Comparison of ENCODE assay signal across 3 cellular contexts in the genomic region with DNA sequence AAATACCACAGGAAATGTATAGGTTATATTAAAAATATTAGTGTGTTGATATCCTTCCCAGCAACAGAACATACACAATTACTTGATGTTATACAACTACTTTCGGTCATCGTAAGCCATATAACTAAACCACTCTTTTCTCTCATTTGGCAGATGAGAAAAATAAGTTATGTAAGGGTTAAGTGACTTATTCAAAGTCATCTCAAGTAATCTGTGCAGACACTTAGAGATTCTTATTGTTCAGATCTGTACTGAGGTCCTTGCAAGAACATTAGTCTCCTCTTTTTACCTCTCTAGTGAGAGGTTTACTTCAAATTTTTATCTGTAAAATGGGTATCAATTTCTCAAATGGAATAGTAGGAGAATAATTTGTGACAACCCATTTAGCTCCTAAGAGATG.
TF ChIP-seq lines count a peak whose summit lies in the region.

No MANE protein-coding gene starts in this region.

TF ChIP-seq in SK-N-SH, 30 proteins besides CTCF, POLR2A, EP300 and RAD21:
- TF ChIP-seq EZH2phosphoT487 (IDR thresholded peaks at IDR 0.05; ENCODE audit: borderline replicate concordance, low read depth) = no peak
- no peak for TF ChIP-seq RCOR1 (IDR thresholded peaks at IDR 0.05; ENCODE audit: low read length)
- TF ChIP-seq JUND (IDR thresholded peaks at IDR 0.05) = no peak
- no peak for TF ChIP-seq YY1 (IDR thresholded peaks at IDR 0.05; ENCODE audit: low read depth)
- no peak for TF ChIP-seq MAX (IDR thresholded peaks at IDR 0.05; ENCODE audit: low read depth)
- no peak for TF ChIP-seq POLR2AphosphoS5 (IDR thresholded peaks at IDR 0.05; ENCODE audit: low read depth, low read length)
- no peak for TF ChIP-seq SIN3A (IDR thresholded peaks at IDR 0.05; ENCODE audit: borderline replicate concordance, low read depth, low read length)
- TF ChIP-seq GABPA (IDR thresholded peaks at IDR 0.05; ENCODE audit: low read depth) = no peak
- TF ChIP-seq TCF12 (IDR thresholded peaks at IDR 0.05) = no peak
- TF ChIP-seq, protein P1, sequence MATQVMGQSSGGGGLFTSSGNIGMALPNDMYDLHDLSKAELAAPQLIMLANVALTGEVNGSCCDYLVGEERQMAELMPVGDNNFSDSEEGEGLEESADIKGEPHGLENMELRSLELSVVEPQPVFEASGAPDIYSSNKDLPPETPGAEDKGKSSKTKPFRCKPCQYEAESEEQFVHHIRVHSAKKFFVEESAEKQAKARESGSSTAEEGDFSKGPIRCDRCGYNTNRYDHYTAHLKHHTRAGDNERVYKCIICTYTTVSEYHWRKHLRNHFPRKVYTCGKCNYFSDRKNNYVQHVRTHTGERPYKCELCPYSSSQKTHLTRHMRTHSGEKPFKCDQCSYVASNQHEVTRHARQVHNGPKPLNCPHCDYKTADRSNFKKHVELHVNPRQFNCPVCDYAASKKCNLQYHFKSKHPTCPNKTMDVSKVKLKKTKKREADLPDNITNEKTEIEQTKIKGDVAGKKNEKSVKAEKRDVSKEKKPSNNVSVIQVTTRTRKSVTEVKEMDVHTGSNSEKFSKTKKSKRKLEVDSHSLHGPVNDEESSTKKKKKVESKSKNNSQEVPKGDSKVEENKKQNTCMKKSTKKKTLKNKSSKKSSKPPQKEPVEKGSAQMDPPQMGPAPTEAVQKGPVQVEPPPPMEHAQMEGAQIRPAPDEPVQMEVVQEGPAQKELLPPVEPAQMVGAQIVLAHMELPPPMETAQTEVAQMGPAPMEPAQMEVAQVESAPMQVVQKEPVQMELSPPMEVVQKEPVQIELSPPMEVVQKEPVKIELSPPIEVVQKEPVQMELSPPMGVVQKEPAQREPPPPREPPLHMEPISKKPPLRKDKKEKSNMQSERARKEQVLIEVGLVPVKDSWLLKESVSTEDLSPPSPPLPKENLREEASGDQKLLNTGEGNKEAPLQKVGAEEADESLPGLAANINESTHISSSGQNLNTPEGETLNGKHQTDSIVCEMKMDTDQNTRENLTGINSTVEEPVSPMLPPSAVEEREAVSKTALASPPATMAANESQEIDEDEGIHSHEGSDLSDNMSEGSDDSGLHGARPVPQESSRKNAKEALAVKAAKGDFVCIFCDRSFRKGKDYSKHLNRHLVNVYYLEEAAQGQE (IDR thresholded peaks at IDR 0.05; ENCODE audit: low read depth, low read length) = no peak
- no peak for TF ChIP-seq TEAD4 (IDR thresholded peaks at IDR 0.05; ENCODE audit: borderline replicate concordance, insufficient read depth)
- TF ChIP-seq FOXJ3 (CRISPR knock-in tag; IDR thresholded peaks at IDR 0.05) = no peak
- TF ChIP-seq FOXM1 (IDR thresholded peaks at IDR 0.05; ENCODE audit: low read depth) = no peak
- no peak for TF ChIP-seq FOSL2 (IDR thresholded peaks at IDR 0.05; ENCODE audit: borderline replicate concordance, low read depth)
- TF ChIP-seq NFIC (IDR thresholded peaks at IDR 0.05; ENCODE audit: borderline replicate concordance) = no peak

TF ChIP-seq in SK-N-SH treated with all-trans-retinoic acid at 6 μM for 48 hours, 23 proteins besides CTCF, POLR2A, EP300 and RAD21:
- TF ChIP-seq TOX (CRISPR knock-in tag; IDR thresholded peaks at IDR 0.05; ENCODE audit: borderline replicate concordance) (no peak), CSRNP3 (CRISPR knock-in tag; IDR thresholded peaks at IDR 0.05) (no peak), ZFP30 (CRISPR knock-in tag; IDR thresholded peaks at IDR 0.05) (no peak), RARB (CRISPR knock-in tag; IDR thresholded peaks at IDR 0.05) (no peak), BACH2 (CRISPR knock-in tag; IDR thresholded peaks at IDR 0.05; ENCODE audit: borderline replicate concordance) (no peak), ZNF8 (CRISPR knock-in tag; IDR thresholded peaks at IDR 0.05) (no peak), POU6F1 (CRISPR knock-in tag; IDR thresholded peaks at IDR 0.05; ENCODE audit: borderline replicate concordance, low read depth) (no peak), PATZ1 (CRISPR knock-in tag; IDR thresholded peaks at IDR 0.05; ENCODE audit: borderline replicate concordance) (no peak), TCF4 (CRISPR knock-in tag; IDR thresholded peaks at IDR 0.05; ENCODE audit: borderline replicate concordance) (no peak), ARNTL (CRISPR knock-in tag; IDR thresholded peaks at IDR 0.05; ENCODE audit: borderline replicate concordance, low read depth) (no peak), CSDC2 (CRISPR knock-in tag; IDR thresholded peaks at IDR 0.05) (no peak), PPARA (CRISPR knock-in tag; IDR thresholded peaks at IDR 0.05; ENCODE audit: borderline replicate concordance) (no peak), ZNF565 (CRISPR knock-in tag; conservative IDR thresholded peaks at IDR 0.05; ENCODE audit: low read depth) (no peak), GLIS3 (CRISPR knock-in tag; IDR thresholded peaks at IDR 0.05) (no peak), ZC3H10 (CRISPR knock-in tag; IDR thresholded peaks at IDR 0.05) (no peak), ZFP3 (CRISPR knock-in tag; IDR thresholded peaks at IDR 0.05) (no peak), OSR1 (CRISPR knock-in tag; IDR thresholded peaks at IDR 0.05) (no peak), SNAI2 (CRISPR knock-in tag; IDR thresholded peaks at IDR 0.05) (no peak)
- TF ChIP-seq, protein P2, sequence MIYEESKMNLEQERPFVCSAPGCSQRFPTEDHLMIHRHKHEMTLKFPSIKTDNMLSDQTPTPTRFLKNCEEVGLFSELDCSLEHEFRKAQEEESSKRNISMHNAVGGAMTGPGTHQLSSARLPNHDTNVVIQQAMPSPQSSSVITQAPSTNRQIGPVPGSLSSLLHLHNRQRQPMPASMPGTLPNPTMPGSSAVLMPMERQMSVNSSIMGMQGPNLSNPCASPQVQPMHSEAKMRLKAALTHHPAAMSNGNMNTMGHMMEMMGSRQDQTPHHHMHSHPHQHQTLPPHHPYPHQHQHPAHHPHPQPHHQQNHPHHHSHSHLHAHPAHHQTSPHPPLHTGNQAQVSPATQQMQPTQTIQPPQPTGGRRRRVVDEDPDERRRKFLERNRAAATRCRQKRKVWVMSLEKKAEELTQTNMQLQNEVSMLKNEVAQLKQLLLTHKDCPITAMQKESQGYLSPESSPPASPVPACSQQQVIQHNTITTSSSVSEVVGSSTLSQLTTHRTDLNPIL (CRISPR knock-in tag; IDR thresholded peaks at IDR 0.05; ENCODE audit: low read depth) = no peak
TF ChIP-seq in SK-N-SH treated with all-trans-retinoic acid at 6 μM for 48 hours: peak in this region for 0.

TF ChIP-seq in HCT116, 20 proteins besides CTCF, POLR2A, EP300 and RAD21:
- TF ChIP-seq ATF3 (IDR thresholded peaks at IDR 0.05) = no peak
- no peak for TF ChIP-seq ELF1 (IDR thresholded peaks at IDR 0.05; ENCODE audit: borderline replicate concordance, low read depth)
- no peak for TF ChIP-seq EZH2phosphoT487 (IDR thresholded peaks at IDR 0.05; ENCODE audit: borderline replicate concordance)
- TF ChIP-seq SP1 (IDR thresholded peaks at IDR 0.05; ENCODE audit: low read depth) = no peak
